In genomic region chr10:112327678-112328077, GRCh38 we compare ENCODE assay signal across 32 cellular contexts. TPM values are rescaled to one million over a fixed set of nuclear protein-coding genes. Genes with fewer than 3 reads are reported as not detected.
"Had no signal": no experiment of that assay in that cellular context is flagged by ENCODE, and none has a peak within 500 bp of the region (broad histone marks: within the 10 kb centered on the region; RNA-seq: fewer than 3 reads in every experiment).

No MANE protein-coding gene starts in this region.

- H3K36me3 ChIP-seq: colonic mucosa, esophagus squamous epithelium, gastrocnemius medialis, heart right ventricle, left lung, lower lobe of right lung had no signal

- H3K4me3 ChIP-seq: colonic mucosa, esophagus squamous epithelium, gastrocnemius medialis, heart right ventricle, left lung, lower lobe of right lung, mucosa of descending colon had no signal

- ATAC-seq: effector memory CD8-positive, alpha-beta T cell; esophagus mucosa; gastrocnemius medialis; heart right ventricle; left cardiac atrium; left lung; left ventricle myocardium superior; lower lobe of right lung; mucosa of descending colon had no signal

- H3K4me1 ChIP-seq: colonic mucosa, gastrocnemius medialis, heart right ventricle, left lung, lower lobe of right lung had no signal

- H3K27ac Mint-ChIP-seq: effector memory CD8-positive, alpha-beta T cell; endodermal cell had no signal

- H3K9me3 ChIP-seq: colonic mucosa, esophagus squamous epithelium, gastrocnemius medialis, heart right ventricle, left lung, lower lobe of right lung, mucosa of descending colon had no signal

- DNase-seq: colonic mucosa; cortex of kidney; effector CD8-positive, alpha-beta T cell; effector memory CD8-positive, alpha-beta T cell; endodermal cell; erythroblast; esophagus squamous epithelium; foreskin fibroblast; foreskin melanocyte; gastrocnemius medialis; glutamatergic neuron; head of caudate nucleus; heart right ventricle; hippocampal formation; left cardiac atrium; left lung; left ventricle myocardium superior; lower lobe of right lung; mesendoderm; mucosa of descending colon; naive B cell had no signal

- H3K9me3 Mint-ChIP-seq: dendritic cell treated with granulocyte-macrophage colony-stimulating factor and Interleukin-4, amounts not matched to agents 40 ng/mL and 50 ng/mL, for 4 days; effector memory CD8-positive, alpha-beta T cell; endodermal cell had no signal

- FAIRE-seq: endometrium, islet of Langerhans, keratinocyte had no signal

- H3K27me3 ChIP-seq: colonic mucosa, esophagus squamous epithelium, gastrocnemius medialis, heart right ventricle, left lung had no signal

- H3K4me1 Mint-ChIP-seq: endodermal cell, naive B cell had no signal

- H3K4me3 Mint-ChIP-seq: dendritic cell treated with granulocyte-macrophage colony-stimulating factor and Interleukin-4, amounts not matched to agents 40 ng/mL and 50 ng/mL, for 4 days; effector memory CD8-positive, alpha-beta T cell; endodermal cell; naive B cell had no signal

- H3K27ac ChIP-seq: colonic mucosa, epithelial cell of prostate, esophagus squamous epithelium, gastrocnemius medialis, heart right ventricle, left lung, lower lobe of right lung had no signal

RNA-seq across cellular contexts. Expression of gene TECTB, which starts 44.5 kb away (rescaled TPM):
- total RNA-seq: colonic mucosa, dermis microvascular lymphatic vessel endothelial cell, endodermal cell, esophagus mucosa, esophagus squamous epithelium, gastrocnemius medialis, glomerular endothelial cell, heart right ventricle, kidney epithelial cell, left cardiac atrium, left lung, left ventricle myocardium superior, lower leg skin, lower lobe of right lung, lung microvascular endothelial cell, mucosa of descending colon had no signal
- polyA plus RNA-seq: heart right ventricle, keratinocyte had no signal

RNA-seq across cellular contexts. Expression of gene ACSL5, which starts 46.2 kb away (rescaled TPM):
- total RNA-seq: endodermal cell had no signal
